ENCODE assay signal across 1 cellular context in the genomic region with DNA sequence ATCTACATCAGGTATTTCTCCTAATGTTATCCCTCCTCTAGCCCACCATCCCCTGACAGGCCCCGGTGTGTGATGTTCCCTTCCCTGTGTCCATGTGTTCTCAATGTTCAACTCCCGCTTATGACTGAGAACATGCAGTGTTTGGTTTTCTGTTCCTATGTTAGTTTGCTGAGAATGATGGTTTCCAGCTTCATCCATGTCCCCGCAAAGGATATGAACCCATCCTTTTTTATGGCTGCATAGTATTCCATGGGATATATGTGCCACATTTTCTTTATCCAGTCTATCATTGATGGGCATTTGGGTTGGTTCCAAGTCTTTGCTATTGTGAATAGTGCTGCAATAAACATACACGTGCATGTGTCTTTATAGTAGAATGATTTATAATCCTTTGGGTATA.
TF ChIP-seq lines count a peak whose summit lies in the region.

No MANE protein-coding gene starts in this region.

TF ChIP-seq in K562, 482 proteins besides CTCF, POLR2A, EP300 and RAD21:
- TF ChIP-seq ZNF146 (CRISPR knock-in tag; IDR thresholded peaks at IDR 0.05; ENCODE audit: unreplicated experiment): peak; percentile 71
